In genomic region chr1:232290570-232290969, GRCh38 we compare ENCODE assay signal across 20 cellular contexts.
"Had no signal": no experiment of that assay in that cellular context is flagged by ENCODE, and none has a peak within 500 bp of the region (broad histone marks: within the 10 kb centered on the region; RNA-seq: fewer than 3 reads in every experiment).

No MANE protein-coding gene starts in this region.

- H3K36me3 ChIP-seq: colonic mucosa, gastroesophageal sphincter, heart right ventricle, left lung, lower lobe of right lung had no signal

- H3K4me3 ChIP-seq: colonic mucosa, gastroesophageal sphincter, heart right ventricle, left lung, lower lobe of right lung had no signal

- H3K9me3 ChIP-seq: colonic mucosa, gastroesophageal sphincter, heart right ventricle, left lung, lower lobe of right lung had no signal

- DNase-seq: cortex of kidney; effector CD8-positive, alpha-beta T cell; effector memory CD8-positive, alpha-beta T cell; endodermal cell; erythroblast; foreskin keratinocyte; hippocampal formation; left lung; lower lobe of right lung; mesendoderm; midbrain; naive thymus-derived CD4-positive, alpha-beta T cell had no signal

- H3K27me3 ChIP-seq: colonic mucosa, foreskin keratinocyte, gastroesophageal sphincter, heart right ventricle, left lung had no signal

- H3K27ac ChIP-seq: colonic mucosa, epithelial cell of prostate, foreskin keratinocyte, heart right ventricle, left lung, lower lobe of right lung had no signal

- FAIRE-seq: endometrium, frontal cortex, islet of Langerhans, keratinocyte had no signal
